ENCODE assay signal across 2 cellular contexts in genomic region chr6:5997420-5998093, GRCh38.
TF ChIP-seq lines count a peak whose summit lies in the region.

No MANE protein-coding gene starts in this region.

TF ChIP-seq in GM12878, 131 proteins besides CTCF, POLR2A, EP300 and RAD21:
- no peak for TF ChIP-seq ETV6 (conservative IDR thresholded peaks at IDR 0.05 in 1 of 2, IDR thresholded peaks at IDR 0.05 in 1 of 2; ENCODE audit: borderline replicate concordance in 1 of 2, low read depth in 1 of 2)
- no peak for TF ChIP-seq CBX3 (IDR thresholded peaks at IDR 0.05; ENCODE audit: borderline replicate concordance, low read depth)
- TF ChIP-seq GABPA (IDR thresholded peaks at IDR 0.05; ENCODE audit: low read depth): no peak
- TF ChIP-seq E2F8 (IDR thresholded peaks at IDR 0.05; ENCODE audit: low read depth, partially characterized antibody): no peak
- TF ChIP-seq YY1 (IDR thresholded peaks at IDR 0.05; ENCODE audit: low read depth, low read length): peak; percentile 31; the same call in 1 of the 2 replicates
- peak; percentile 51; the same call in 1 of the 2 replicates for TF ChIP-seq SPI1 (IDR thresholded peaks at IDR 0.05; ENCODE audit: borderline replicate concordance, insufficient read depth, low read depth, low read length)
- no peak for TF ChIP-seq SMC3 (IDR thresholded peaks at IDR 0.05; ENCODE audit: borderline replicate concordance, low read length)
- no peak for TF ChIP-seq SIN3A (IDR thresholded peaks at IDR 0.05; ENCODE audit: low read depth, low read length)
- peak in 1 of 2 experiments; percentile 6; a peak in 1 of 4 replicates for TF ChIP-seq BHLHE40 (IDR thresholded peaks at IDR 0.05; ENCODE audit: borderline replicate concordance in 1 of 2, low read depth in 2 of 2, low read length in 1 of 2)
- no peak for TF ChIP-seq TBL1XR1 (IDR thresholded peaks at IDR 0.05; ENCODE audit: low read depth, low read length)
- TF ChIP-seq BCL3 (IDR thresholded peaks at IDR 0.05; ENCODE audit: borderline replicate concordance, insufficient read depth, low read depth, low read length, poor library complexity, severe bottlenecking): no peak
- no peak for TF ChIP-seq NRF1 (conservative IDR thresholded peaks at IDR 0.05; ENCODE audit: low read depth, low read length)
- TF ChIP-seq HSF1 (IDR thresholded peaks at IDR 0.05; ENCODE audit: low read depth, low read length): no peak
- peak; percentile 33; the same call in 1 of the 2 replicates for TF ChIP-seq BMI1 (IDR thresholded peaks at IDR 0.05; ENCODE audit: borderline replicate concordance)
- no peak for TF ChIP-seq MEF2B (IDR thresholded peaks at IDR 0.05; ENCODE audit: partially characterized antibody, poor library complexity, severe bottlenecking)
- peak; percentile 36; the same call in 1 of the 2 replicates for TF ChIP-seq RUNX3 (IDR thresholded peaks at IDR 0.05; ENCODE audit: low read length)

TF ChIP-seq in HepG2, 621 proteins besides CTCF, POLR2A, EP300 and RAD21:
- peak; percentile 23; the same call in 1 of the 2 replicates for TF ChIP-seq CBX2 (IDR thresholded peaks at IDR 0.05; ENCODE audit: low read depth, low read length)
- no peak for TF ChIP-seq CBX2 (CRISPR knock-in tag; IDR thresholded peaks at IDR 0.05; ENCODE audit: low read depth)
- TF ChIP-seq SMC3 (IDR thresholded peaks at IDR 0.05; ENCODE audit: low read length): no peak
- TF ChIP-seq ZNF687 (CRISPR knock-in tag; IDR thresholded peaks at IDR 0.05): peak; percentile 6; the same call in 1 of the 2 replicates
- TF ChIP-seq GABPB1 (CRISPR knock-in tag; IDR thresholded peaks at IDR 0.05): 0 out of 2 replicates have a peak, but pooled peaks have one; percentile 32
- no peak for TF ChIP-seq PRDM4 (CRISPR knock-in tag; IDR thresholded peaks at IDR 0.05; ENCODE audit: borderline replicate concordance)
